Comparison of ENCODE assay signal across 8 cellular contexts in the genomic region with DNA sequence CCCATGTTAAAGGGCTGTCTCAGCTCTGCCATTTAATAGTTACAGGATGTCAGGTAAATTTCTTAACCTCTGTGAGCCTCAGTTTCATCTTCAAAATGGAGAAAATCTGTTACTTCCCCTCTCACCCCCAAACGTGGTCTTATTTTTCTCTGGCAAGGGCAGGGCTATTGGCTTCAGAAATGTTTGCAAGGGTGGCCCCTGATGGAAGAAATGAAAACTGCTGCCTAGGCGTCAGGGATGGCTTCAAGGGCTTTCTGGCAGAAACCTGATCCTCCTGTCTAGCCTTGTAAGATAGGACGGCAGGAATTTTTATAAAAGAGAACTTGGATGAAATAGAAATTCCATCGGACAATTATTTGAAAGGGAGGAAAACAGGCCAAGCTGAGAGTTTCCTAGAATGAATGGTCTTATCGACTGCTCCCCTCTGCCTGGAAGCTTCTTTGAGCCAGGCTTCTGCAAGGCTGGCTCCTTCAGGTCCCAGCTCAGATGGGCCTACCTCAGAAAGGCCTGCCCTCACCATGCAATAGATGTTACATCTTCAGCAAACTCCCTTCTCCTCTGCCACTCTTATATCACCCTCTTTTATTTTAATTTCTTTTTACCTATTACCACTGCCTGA. TPM values are rescaled to one million over a fixed set of nuclear protein-coding genes. Genes with fewer than 3 reads are reported as not detected.
DNase-seq lines count a peak whose midpoint lies in the region; ATAC-seq and TF ChIP-seq lines count a peak whose summit lies in the region.

No MANE protein-coding gene starts in this region.

- H3K27me3 Mint-ChIP-seq in CD4-positive, alpha-beta T cell, result no peaks in the 10 kb centered on the region

- CTCF ChIA-PET in CD4-positive, alpha-beta T cell (lab: Charles Lee), result no interaction called here

- H3K27me3 ChIP-seq in CD4-positive, alpha-beta T cell (ENCODE audit: control insufficient read depth, insufficient read depth, low read length), result no peaks in the 10 kb centered on the region
- no peaks in the 10 kb centered on the region for H3K27me3 ChIP-seq in iPS DF 6.9 (ENCODE audit: control insufficient read depth, insufficient read depth, low read length)

- DNase-seq in CD4-positive, alpha-beta T cell, result peak in 7 of 10 experiments; percentile 4 to 20 (median 7)
- DNase-seq in LoVo (ENCODE audit: low spot score) (peak; percentile 59), SK-N-DZ (ENCODE audit: low spot score) (peak; percentile 39), anterior cingulate cortex (lab: John Stamatoyannopoulos, UW) (peak in 38 of 58 donors; percentile 3 to 59 (median 30)), iPS DF 6.9 (ENCODE audit: low read depth, low spot score) (peak; percentile 64)
- peak; percentile 12 to 61 for DNase-seq in stimulated activated CD4-positive, alpha-beta T cell treated with anti-CD3 and anti-CD28 coated beads, Interleukin-15, amount 100 ng/mL, for 48 hours (ENCODE audit: low read depth in 2 of 2)

- WGBS in iPS DF 6.9 (ENCODE audit: insufficient coverage, insufficient read length), result no CpG with 5 or more reads among the region's 5 CpGs

- H3K9me3 Mint-ChIP-seq in CD4-positive, alpha-beta T cell, result no peaks in the 10 kb centered on the region

- ATAC-seq in CD4-positive, alpha-beta T cell (ENCODE audit: poor library complexity), result peak; percentile 73
- peak; percentile 65 for ATAC-seq in GM19324 (IDR thresholded peaks at IDR 0.05; ENCODE audit: low FRiP score, unreplicated experiment)
- no peak for ATAC-seq in GM21423 (IDR thresholded peaks at IDR 0.05; ENCODE audit: unreplicated experiment)

- peaks cover 4% of the 10 kb centered on the region; the same call in 1 of the 2 replicates for H3K4me1 ChIP-seq in iPS DF 6.9 (ENCODE audit: control insufficient read depth, insufficient read depth, low read length)

- POLR2A ChIA-PET in CD4-positive, alpha-beta T cell (lab: Charles Lee), result no interaction called here

- TF ChIP-seq CTCF in CD4-positive, alpha-beta T cell (IDR thresholded peaks at IDR 0.05), result peak; percentile 47

- H3K27ac ChIP-seq in CD4-positive, alpha-beta T cell (ENCODE audit: low read depth, low read length), result no peak overlapping the region
- no peak overlapping the region for H3K27ac ChIP-seq in iPS DF 6.9 (ENCODE audit: low read length)

- H3K36me3 Mint-ChIP-seq in CD4-positive, alpha-beta T cell (ENCODE audit: low read depth), result no peaks in the 10 kb centered on the region

- no peak overlapping the region for H3K4me3 ChIP-seq in iPS DF 6.9 (ENCODE audit: low read length)

- H3K4me1 Mint-ChIP-seq in CD4-positive, alpha-beta T cell (ENCODE audit: low read depth), result no peaks in the 10 kb centered on the region

- intact Hi-C loops in CD4-positive, alpha-beta T cell (cut with DNase I, micrococcal nuclease), result loop anchor here in 1 of 2 experiments (1.0 kb wide), 1 partner anchor 272 kb away; no protein-coding TSS in a partner anchor

- no peak overlapping the region for H3K4me3 Mint-ChIP-seq in CD4-positive, alpha-beta T cell

- H3K36me3 ChIP-seq in iPS DF 6.9 (ENCODE audit: control insufficient read depth, insufficient read depth, low read length), result peaks cover 11% of the 10 kb centered on the region; the same call in 1 of the 2 replicates

- no peak overlapping the region for H3K27ac Mint-ChIP-seq in CD4-positive, alpha-beta T cell

- no peaks in the 10 kb centered on the region for H3K9me3 ChIP-seq in CD4-positive, alpha-beta T cell (ENCODE audit: control insufficient read depth, low read length)
- no peaks in the 10 kb centered on the region for H3K9me3 ChIP-seq in iPS DF 6.9 (ENCODE audit: control insufficient read depth, insufficient read depth, low read length)

RNA-seq across cellular contexts. Expression of a gene that starts 43.0 kb away (rescaled TPM):
- 10 to 100 TPM; 17.1 to 18.1 TPM for total RNA-seq in CD4-positive, alpha-beta T cell
- 3.6 and 10.6 TPM in 2 replicates for polyA plus RNA-seq in SK-N-DZ (2014; cell fraction: cytosol; rRNA removed)
- 2.7 and 6.2 TPM in 2 replicates for polyA plus RNA-seq in SK-N-DZ (2014; cell fraction: nucleus; rRNA removed)

Comparison
In these comparisons a context has a peak if more than half of its experiments do, and no peak if none do; other contexts are left out.
1. DNase-seq: peak in every context shown above with its lines; median percentile 64 in iPS DF 6.9; 59 in LoVo; 39 in SK-N-DZ; 36 in stimulated activated CD4-positive, alpha-beta T cell treated with anti-CD3 and anti-CD28 coated beads, Interleukin-15, amount 100 ng/mL, for 48 hours; 30 in anterior cingulate cortex; 7 in CD4-positive, alpha-beta T cell.